19 cellular contexts compared by ENCODE assay signal in the genomic region with DNA sequence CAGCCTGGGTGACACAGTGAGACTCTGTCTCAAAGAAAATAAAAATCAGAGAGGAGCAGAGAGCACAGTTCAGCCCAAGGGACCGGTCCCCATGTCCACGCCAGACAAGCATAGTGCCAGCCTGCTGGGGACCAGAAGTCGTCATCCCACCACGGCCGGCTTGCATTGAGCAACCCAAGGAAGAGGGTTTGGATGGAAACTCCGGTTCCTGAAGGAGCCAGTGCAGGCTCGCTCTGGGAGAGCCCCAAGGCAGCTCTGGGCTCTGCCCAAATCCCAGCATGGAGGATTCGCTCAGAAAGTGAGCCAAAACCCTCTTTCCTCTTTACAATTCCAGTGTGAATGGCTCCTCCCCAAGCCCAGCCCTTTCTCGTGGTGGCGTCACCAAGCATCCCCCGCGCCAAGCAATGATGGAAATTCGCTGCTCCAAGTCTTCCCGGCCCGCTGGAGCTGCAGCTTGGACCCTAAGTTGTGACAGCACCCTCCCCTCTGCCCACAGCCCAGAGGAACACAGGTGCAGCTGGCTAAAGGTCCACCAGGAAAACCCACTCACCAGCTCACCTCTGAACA.
DNase-seq lines count a peak whose midpoint lies in the region; ATAC-seq and TF ChIP-seq lines count a peak whose summit lies in the region.
"Had no signal": no experiment of that assay in that cellular context is flagged by ENCODE, and none has a peak within 500 bp of the region (broad histone marks: within the 10 kb centered on the region; RNA-seq: fewer than 3 reads in every experiment).

No MANE protein-coding gene starts in this region.

- no peak overlapping the region for H3K27ac ChIP-seq in SK-N-SH (ENCODE audit: low read depth in 2 of 2, low read length in 1 of 2)
- peak overlapping the region; percentile 13 to 72 (median 68) for H3K27ac ChIP-seq in esophagus squamous epithelium
- no peak overlapping the region for H3K27ac ChIP-seq in neuronal stem cell (replicated peaks; ENCODE audit: low read length)
- no peak overlapping the region for H3K27ac ChIP-seq in A673 (ENCODE audit: low read depth, low read length, poor library complexity, severe bottlenecking)
- H3K27ac ChIP-seq: 22Rv1, KMS-11, SJCRH30 had no signal

- H2AFZ ChIP-seq in SK-N-SH (ENCODE audit: low read depth), result no peak overlapping the region
- peak overlapping the region; percentile 35 for H2AFZ ChIP-seq in neuronal stem cell (ENCODE audit: low read length)

- no peak overlapping the region for H3K14ac ChIP-seq in neuronal stem cell (ENCODE audit: low read length)

- H3K4me1 ChIP-seq in SK-N-SH (ENCODE audit: control insufficient read depth in 1 of 2, insufficient read depth in 2 of 2, low read depth in 1 of 2, low read length in 1 of 2) (no peaks in the 10 kb centered on the region), esophagus squamous epithelium (peaks cover 20 to 61% (median 30%) of the 10 kb centered on the region in 3 donors), neuronal stem cell (ENCODE audit: control insufficient read depth in 2 of 2, insufficient read depth in 1 of 2, low read depth in 1 of 2, low read length in 2 of 2) (peaks cover 0 to 2% of the 10 kb centered on the region in 2 donors), A673 (ENCODE audit: insufficient read depth, low read length, poor library complexity, severe bottlenecking) (no peaks in the 10 kb centered on the region)
- H3K4me1 ChIP-seq: SJCRH30 had no signal

- no peak overlapping the region for H4K8ac ChIP-seq in neuronal stem cell (ENCODE audit: low read depth, low read length)

- H3K4me1 Mint-ChIP-seq in stimulated activated memory B cell treated with anti-CD40 and anti-IgM and Interleukin-4, amounts not matched to agents 10 μg/mL and 1 μg/mL and 100 μg/mL, for 72 hours, result no peaks in the 10 kb centered on the region
- H3K4me1 Mint-ChIP-seq: B cell had no signal

- H3K4me3 ChIP-seq in SK-N-SH (ENCODE audit: low read depth in 2 of 2, low read length in 1 of 2) (no peak overlapping the region), esophagus squamous epithelium (no peak overlapping the region), neuronal stem cell (ENCODE audit: low read length in 2 of 2) (no peak overlapping the region), A673 (ENCODE audit: low read depth, low read length, poor library complexity, severe bottlenecking) (no peak overlapping the region)
- H3K4me3 ChIP-seq: SJCRH30 had no signal

- H3K36me3 Mint-ChIP-seq in stimulated activated memory B cell treated with anti-CD40 and anti-IgM and Interleukin-4, amounts not matched to agents 10 μg/mL and 1 μg/mL and 100 μg/mL, for 72 hours, result no peaks in the 10 kb centered on the region

- H3K4ac ChIP-seq in neuronal stem cell (ENCODE audit: low read length), result no peak overlapping the region

- H2AK5ac ChIP-seq in neuronal stem cell (ENCODE audit: low read depth, low read length), result peak overlapping the region; percentile 27

- H3K36me3 ChIP-seq in SK-N-SH (replicated peaks in 1 of 2; ENCODE audit: control insufficient read depth in 1 of 2, insufficient read depth in 2 of 2, low read length in 1 of 2) (no peaks in the 10 kb centered on the region), esophagus squamous epithelium (no peaks in the 10 kb centered on the region), neuronal stem cell (replicated peaks in 1 of 2; ENCODE audit: control insufficient read depth in 2 of 2, insufficient read depth in 2 of 2, low read length in 2 of 2) (peaks cover 0 to 2% of the 10 kb centered on the region in 2 donors), A673 (ENCODE audit: insufficient read depth, low read length, poor library complexity, severe bottlenecking) (no peaks in the 10 kb centered on the region)
- H3K36me3 ChIP-seq: SJCRH30 had no signal

- no peak overlapping the region for H3K27ac Mint-ChIP-seq in stimulated activated memory B cell treated with anti-CD40 and anti-IgM and Interleukin-4, amounts not matched to agents 10 μg/mL and 1 μg/mL and 100 μg/mL, for 72 hours
- H3K27ac Mint-ChIP-seq: B cell, HFFc6 had no signal

- no peak overlapping the region for H2BK5ac ChIP-seq in neuronal stem cell (ENCODE audit: low read length)

- H4K91ac ChIP-seq in neuronal stem cell (ENCODE audit: low read depth, low read length, poor library complexity), result no peak overlapping the region

- BruUV-seq in A673 (replicated peaks; lab: Mats Ljungman, UMichigan), result no TSS peak

- H3K27me3 ChIP-seq in SK-N-SH (ENCODE audit: insufficient read depth) (no peaks in the 10 kb centered on the region), esophagus squamous epithelium (no peaks in the 10 kb centered on the region), neuronal stem cell (ENCODE audit: control insufficient read depth in 3 of 3, insufficient read depth in 3 of 3, low read depth in 1 of 3, low read length in 3 of 3) (peaks cover 0 to 14% (median 0%) of the 10 kb centered on the region in 3 experiments), A673 (replicated peaks; ENCODE audit: insufficient read depth, low read depth, low read length, poor library complexity) (peaks cover 33% of the 10 kb centered on the region)

- TF ChIP-seq EP300 in SK-N-SH (IDR thresholded peaks at IDR 0.05; ENCODE audit: borderline replicate concordance in 1 of 2, low read depth in 1 of 2, low read length in 1 of 2), result no peak

- no peak for TF ChIP-seq POLR2A in esophagus squamous epithelium (IDR thresholded peaks at IDR 0.05)

- no peaks in the 10 kb centered on the region for H3K79me1 ChIP-seq in neuronal stem cell (ENCODE audit: low read depth, low read length)

- no peak overlapping the region for H2BK120ac ChIP-seq in neuronal stem cell (ENCODE audit: low read depth, low read length)

- CTCF ChIA-PET in SK-N-SH (lab: Yijun Ruan, JAX), result interaction anchor here (0.6 to 1.5 kb wide), 5 partner anchors 16 to 208 kb away, joined by 3 to 5 read pairs (median 3); no protein-coding TSS in a partner anchor
- CTCF ChIA-PET in A673 (lab: Charles Lee), result interaction anchor here (0.6 kb wide), 1 partner anchor 12 kb away, joined by 3 read pairs; no protein-coding TSS in a partner anchor

- H3K9ac ChIP-seq in SK-N-SH, result no peak overlapping the region
- H3K9ac ChIP-seq in neuronal stem cell (ENCODE audit: low read depth, low read length, poor library complexity), result no peak overlapping the region
- H3K9ac ChIP-seq: KMS-11 had no signal

- no peak overlapping the region for H2BK12ac ChIP-seq in neuronal stem cell (ENCODE audit: low read length)

- no peak overlapping the region for H3K23ac ChIP-seq in neuronal stem cell (ENCODE audit: low read depth, low read length, poor library complexity)

- WGBS in SK-N-SH (ENCODE audit: low lambda C conversion rate), result 83% methylated on average over 8 of the region's 15 CpGs
- WGBS in esophagus squamous epithelium, 2 donors, result 39 to 50% methylated on average over 9 to 11 of the region's 15 CpGs
- WGBS in neuronal stem cell (ENCODE audit: extremely low coverage in 2 of 2, insufficient read length in 2 of 2, insufficient replicate concordance in 1 of 2), 2 donors, result no CpG with 5 or more reads among the region's 15 CpGs

- no peak for TF ChIP-seq RAD21 in SK-N-SH (IDR thresholded peaks at IDR 0.05; ENCODE audit: low read length)

- TF ChIP-seq CTCF in SK-N-SH (IDR thresholded peaks at IDR 0.05) (no peak), esophagus squamous epithelium (IDR thresholded peaks at IDR 0.05) (no peak), A673 (conservative IDR thresholded peaks at IDR 0.05; ENCODE audit: low read depth, low read length) (no peak)

- intact Hi-C loops in esophagus squamous epithelium (cut with DNase I) (no loop called here), A673 (cut with micrococcal nuclease; ENCODE audit: unreplicated experiment) (no loop called here)

- H4K20me1 ChIP-seq in SK-N-SH (ENCODE audit: insufficient read depth), result no peaks in the 10 kb centered on the region

- DNase-seq in SK-N-SH (peak; percentile 3), esophagus squamous epithelium (lab: John Stamatoyannopoulos, UW) (no peak), neuronal stem cell (ENCODE audit: low spot score) (no peak), A673 (ENCODE audit: low spot score) (no peak)
- DNase-seq in activated CD4-positive, alpha-beta T cell treated with anti-CD3 and anti-CD28 coated beads for 1 hour, result no peak
- DNase-seq: DMS 273 treated with DMSO at 0.1 percent for 48 hours, H7, HFFc6, NCI-H1417 treated with DMSO at 0.1 percent for 48 hours, NCI-H187 treated with DMSO at 0.1 percent for 48 hours, NCI-H226, NCI-H524 treated with DMSO at 0.1 percent for 48 hours, SJCRH30 had no signal

- no peak overlapping the region for H3K4me2 ChIP-seq in SK-N-SH
- H3K4me2 ChIP-seq in neuronal stem cell (ENCODE audit: insufficient read depth, low read length, poor library complexity, severe bottlenecking), result no peak overlapping the region
- H3K4me2 ChIP-seq: KMS-11 had no signal

- peaks cover 14% of the 10 kb centered on the region for H3K27me3 Mint-ChIP-seq in stimulated activated memory B cell treated with anti-CD40 and anti-IgM and Interleukin-4, amounts not matched to agents 10 μg/mL and 1 μg/mL and 100 μg/mL, for 72 hours

- H3K9me2 ChIP-seq in SK-N-SH, result no peaks in the 10 kb centered on the region

- H3K9me3 Mint-ChIP-seq in stimulated activated memory B cell treated with anti-CD40 and anti-IgM and Interleukin-4, amounts not matched to agents 10 μg/mL and 1 μg/mL and 100 μg/mL, for 72 hours, result no peaks in the 10 kb centered on the region
- H3K9me3 Mint-ChIP-seq: HFFc6 had no signal

- ATAC-seq in SK-N-SH treated with all-trans-retinoic acid at 6 μM for 48 hours, result no peak
- no peak for ATAC-seq in GM21825 (IDR thresholded peaks at IDR 0.05; ENCODE audit: unreplicated experiment)
- ATAC-seq in stimulated activated memory B cell treated with anti-CD40 and anti-IgM and Interleukin-4, amounts not matched to agents 10 μg/mL and 1 μg/mL and 100 μg/mL, for 72 hours, result no peak

- peak overlapping the region; percentile 32 for H3K18ac ChIP-seq in neuronal stem cell (ENCODE audit: low read length)

- POLR2A ChIA-PET in SK-N-SH (lab: Yijun Ruan, JAX) (no interaction called here), A673 (lab: Charles Lee; ENCODE audit: low non-redundant PET) (no interaction called here)

- H3K9me3 ChIP-seq in SK-N-SH (no peaks in the 10 kb centered on the region), esophagus squamous epithelium (no peaks in the 10 kb centered on the region), neuronal stem cell (replicated peaks in 1 of 2; ENCODE audit: control insufficient read depth in 2 of 2, insufficient read depth in 1 of 2, low read depth in 1 of 2, low read length in 2 of 2) (peaks cover 0 to 5% of the 10 kb centered on the region in 2 donors), A673 (ENCODE audit: low read depth, low read length, poor library complexity, severe bottlenecking) (no peaks in the 10 kb centered on the region)
- H3K9me3 ChIP-seq: SJCRH30 had no signal

- no peak overlapping the region for H2BK15ac ChIP-seq in neuronal stem cell (ENCODE audit: low read length)

- no peaks in the 10 kb centered on the region for H3F3A ChIP-seq in SK-N-SH (replicated peaks; ENCODE audit: insufficient read depth)

- no peaks in the 10 kb centered on the region for H3K79me2 ChIP-seq in SK-N-SH (ENCODE audit: insufficient read depth)

- no peak overlapping the region for H3K4me3 Mint-ChIP-seq in stimulated activated memory B cell treated with anti-CD40 and anti-IgM and Interleukin-4, amounts not matched to agents 10 μg/mL and 1 μg/mL and 100 μg/mL, for 72 hours
- H3K4me3 Mint-ChIP-seq: B cell, HFFc6 had no signal

TF ChIP-seq in SK-N-SH, 30 proteins besides CTCF, POLR2A, EP300 and RAD21:
- no peak for TF ChIP-seq FOXJ3 (CRISPR knock-in tag; IDR thresholded peaks at IDR 0.05)

Comparison
In these comparisons a context has a peak if more than half of its experiments do, and no peak if none do; other contexts are left out.
1. H3K27ac ChIP-seq: peak in esophagus squamous epithelium (4 of 4); none in SK-N-SH (0 of 2), neuronal stem cell (single experiment) and A673 (single experiment).